In the genomic region with DNA sequence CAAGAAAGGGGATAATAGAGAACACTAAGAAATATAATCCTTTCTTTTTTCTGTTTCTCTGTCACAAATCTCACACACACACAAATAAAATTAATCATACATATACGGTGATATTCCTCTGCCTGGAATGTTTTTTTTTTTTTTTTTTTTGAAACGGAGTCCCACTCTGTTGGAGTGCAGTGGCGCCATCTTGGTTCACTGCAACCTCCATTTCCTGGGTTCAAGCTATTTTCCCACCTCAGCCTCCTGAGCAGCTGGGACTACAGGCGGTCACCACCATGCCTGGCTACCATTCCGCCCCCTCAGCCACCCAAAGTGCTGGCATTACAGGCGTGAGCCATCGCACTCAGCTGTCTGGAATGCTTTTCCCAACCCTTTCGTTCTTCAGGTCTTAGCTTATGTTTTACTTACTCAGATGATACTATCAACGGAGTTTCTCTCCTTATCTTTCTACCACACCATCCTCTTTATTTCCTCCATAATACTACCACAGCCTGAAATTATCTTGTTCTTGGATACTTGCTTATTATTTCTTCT, we compare ENCODE assay signal across 19 cellular contexts.
DNase-seq lines count a peak whose midpoint lies in the region; ATAC-seq, FAIRE-seq and TF ChIP-seq lines count a peak whose summit lies in the region.
"Had no signal": no experiment of that assay in that cellular context is flagged by ENCODE, and none has a peak within 500 bp of the region (broad histone marks: within the 10 kb centered on the region; RNA-seq: fewer than 3 reads in every experiment).

No MANE protein-coding gene starts in this region.

- POLR2A ChIA-PET in endothelial cell of umbilical vein (lab: Charles Lee), result interaction anchor here (0.7 kb wide), 1 partner anchor 16 kb away, joined by 6 read pairs; no protein-coding TSS in a partner anchor

- DNase-seq in NCI-H226, result peak; percentile 60
- DNase-seq in amniotic epithelial cell (ENCODE audit: low read depth), result peak; percentile 45
- DNase-seq in endothelial cell of umbilical vein (ENCODE audit: low read depth, low spot score), result peak; percentile 37
- DNase-seq in psoas muscle, result no peak
- no peak for DNase-seq in gastrocnemius medialis
- no peak for DNase-seq in GM03348 (ENCODE audit: low spot score)
- no peak for DNase-seq in OCI-M1 (lab: John Stamatoyannopoulos, UW)
- DNase-seq: DND-41, GM23248, KBM-7, NCI-H1105, NCI-H1694, NCI-H510A, NCI-H774, SHP77, SK-N-SH had no signal

- no peak overlapping the region for H3K9ac ChIP-seq in endothelial cell of umbilical vein (replicated peaks; ENCODE audit: extremely low read depth, insufficient read depth, low read length)
- H3K9ac ChIP-seq: GM23248, SK-N-SH had no signal

- H3K36me3 ChIP-seq in endothelial cell of umbilical vein (ENCODE audit: control insufficient read depth in 2 of 2, extremely low read depth in 1 of 2, insufficient read depth in 2 of 2, low read length in 2 of 2), result no peaks in the 10 kb centered on the region
- H3K36me3 ChIP-seq in psoas muscle (ENCODE audit: insufficient read depth in 1 of 2, low read depth in 1 of 2), result peaks cover 0 to 3% of the 10 kb centered on the region in 2 donors
- H3K36me3 ChIP-seq in gastrocnemius medialis, result no peaks in the 10 kb centered on the region
- H3K36me3 ChIP-seq: HAP-1 had no signal

- no peaks in the 10 kb centered on the region for H3K27me3 ChIP-seq in endothelial cell of umbilical vein (ENCODE audit: control insufficient read depth in 2 of 2, insufficient read depth in 2 of 2, low read length in 2 of 2)
- no peaks in the 10 kb centered on the region for H3K27me3 ChIP-seq in psoas muscle (ENCODE audit: insufficient read depth in 3 of 3, low read length in 2 of 3)
- no peaks in the 10 kb centered on the region for H3K27me3 ChIP-seq in gastrocnemius medialis

- H3K9me3 ChIP-seq in endothelial cell of umbilical vein (replicated peaks; ENCODE audit: control insufficient read depth, insufficient read depth, low read length), result no peaks in the 10 kb centered on the region
- H3K9me3 ChIP-seq in psoas muscle, result no peaks in the 10 kb centered on the region
- H3K9me3 ChIP-seq in gastrocnemius medialis, result no peaks in the 10 kb centered on the region
- H3K9me3 ChIP-seq: HAP-1, SK-N-SH had no signal

- peak in 3 of 4 donors; percentile 37 to 49 (median 44) for ATAC-seq in psoas muscle
- ATAC-seq in gastrocnemius medialis, result no peak
- ATAC-seq in HG03095 (IDR thresholded peaks at IDR 0.05; ENCODE audit: unreplicated experiment), result no peak

- BruUV-seq in endothelial cell of umbilical vein (replicated peaks; lab: Mats Ljungman, UMichigan), result no TSS peak

- 96 to 97% (median 97%) methylated on average over 9 of the region's 9 CpGs for WGBS in psoas muscle, 3 donors

- CTCF ChIA-PET in endothelial cell of umbilical vein (lab: Charles Lee), result interaction anchor here (1.3 kb wide), 1 partner anchor 34 kb away, joined by 3 read pairs; no protein-coding TSS in a partner anchor

- H4K20me1 ChIP-seq in endothelial cell of umbilical vein (replicated peaks; ENCODE audit: control insufficient read depth, extremely low read depth, insufficient read depth, low read length), result no peaks in the 10 kb centered on the region

- TF ChIP-seq CTCF in endothelial cell of umbilical vein (IDR thresholded peaks at IDR 0.05; ENCODE audit: extremely low read depth in 1 of 2, insufficient read depth in 1 of 2, low read depth in 1 of 2, low read length in 2 of 2) (no peak), psoas muscle (IDR thresholded peaks at IDR 0.05) (no peak), gastrocnemius medialis (IDR thresholded peaks at IDR 0.05 in 4 of 5, conservative IDR thresholded peaks at IDR 0.05 in 1 of 5) (no peak)

- dilution Hi-C loops in endothelial cell of umbilical vein (cut with MboI; ENCODE audit: extremely low pct_ligation_motif_present, low sequenced_read_pairs), result no loop called here

- H3K4me1 ChIP-seq in endothelial cell of umbilical vein (ENCODE audit: control insufficient read depth, extremely low read depth, insufficient read depth, low read length) (peaks cover 18% of the 10 kb centered on the region), psoas muscle (peaks cover 15% of the 10 kb centered on the region), gastrocnemius medialis (peaks cover 8 to 11% of the 10 kb centered on the region in 2 donors)
- H3K4me1 ChIP-seq: HAP-1 had no signal

- H3K4me2 ChIP-seq in endothelial cell of umbilical vein (ENCODE audit: insufficient read depth, low read length), result no peak overlapping the region
- H3K4me2 ChIP-seq: SK-N-SH had no signal

- H3K79me2 ChIP-seq in endothelial cell of umbilical vein (ENCODE audit: control insufficient read depth, insufficient read depth, low read length), result peaks cover 70% of the 10 kb centered on the region

- TF ChIP-seq POLR2A in endothelial cell of umbilical vein (IDR thresholded peaks at IDR 0.05; ENCODE audit: low read depth, low read length) (no peak), gastrocnemius medialis (IDR thresholded peaks at IDR 0.05) (no peak)

- H3K9me1 ChIP-seq in endothelial cell of umbilical vein (replicated peaks; ENCODE audit: control insufficient read depth, extremely low read depth, insufficient read depth, low read length), result no peaks in the 10 kb centered on the region

- intact Hi-C loops in endothelial cell of umbilical vein (cut with micrococcal nuclease) (no loop called here), psoas muscle (cut with DNase I) (no loop called here), gastrocnemius medialis (cut with DNase I; ENCODE audit: low total_unique reads) (no loop called here)

- in situ Hi-C loops in gastrocnemius medialis (cut with MboI; ENCODE audit: low sequenced_read_pairs in 4 of 4), result no loop called here

- no peak overlapping the region for H2AFZ ChIP-seq in endothelial cell of umbilical vein (ENCODE audit: low read depth, low read length)
- H2AFZ ChIP-seq: GM23248 had no signal

- H3K4me3 ChIP-seq in endothelial cell of umbilical vein (replicated peaks in 1 of 3; ENCODE audit: insufficient read depth in 1 of 3, low read depth in 1 of 3, low read length in 3 of 3) (no peak overlapping the region), psoas muscle (no peak overlapping the region), gastrocnemius medialis (no peak overlapping the region)
- H3K4me3 ChIP-seq: GM23248, HAP-1 had no signal

- no peak for FAIRE-seq in endothelial cell of umbilical vein (lab: Jason Lieb, UNC)
- FAIRE-seq: GM19239 had no signal

- H3K27ac ChIP-seq in endothelial cell of umbilical vein (ENCODE audit: insufficient read depth, low read depth, low read length) (no peak overlapping the region), psoas muscle (no peak overlapping the region), gastrocnemius medialis (no peak overlapping the region)
- H3K27ac ChIP-seq: GM23248 had no signal

TF ChIP-seq in endothelial cell of umbilical vein, 7 proteins besides CTCF, POLR2A, EP300 and RAD21:
- TF ChIP-seq JUN (IDR thresholded peaks at IDR 0.05; ENCODE audit: borderline replicate concordance, insufficient read depth, insufficient read length, low read depth) (no peak), MYC (IDR thresholded peaks at IDR 0.05; ENCODE audit: low read depth, low read length) (no peak), FOS (IDR thresholded peaks at IDR 0.05; ENCODE audit: borderline replicate concordance, insufficient read depth, low read length) (no peak), GATA2 (IDR thresholded peaks at IDR 0.05; ENCODE audit: insufficient read depth, insufficient read length, low read depth, low read length) (no peak), EZH2 (IDR thresholded peaks at IDR 0.05; ENCODE audit: borderline replicate concordance, low read depth, low read length, severe bottlenecking) (no peak), POLR2AphosphoS5 (IDR thresholded peaks at IDR 0.05; ENCODE audit: insufficient read depth, low read depth, low read length) (no peak)
- TF ChIP-seq, protein P1, sequence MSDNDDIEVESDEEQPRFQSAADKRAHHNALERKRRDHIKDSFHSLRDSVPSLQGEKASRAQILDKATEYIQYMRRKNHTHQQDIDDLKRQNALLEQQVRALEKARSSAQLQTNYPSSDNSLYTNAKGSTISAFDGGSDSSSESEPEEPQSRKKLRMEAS (IDR thresholded peaks at IDR 0.05; ENCODE audit: insufficient read depth, insufficient read length), result no peak

Comparison
In these comparisons a context has a peak if more than half of its experiments do, and no peak if none do; other contexts are left out.
1. DNase-seq: peak in NCI-H226 (single experiment), amniotic epithelial cell (single experiment) and endothelial cell of umbilical vein (single experiment); none in psoas muscle (0 of 2), gastrocnemius medialis (0 of 2), GM03348 (single experiment) and OCI-M1 (single experiment).
2. ATAC-seq: peak in psoas muscle (3 of 4); none in gastrocnemius medialis (0 of 2) and HG03095 (single experiment).